Comparison of ENCODE assay signal across 17 cellular contexts in genomic region chr3:149330609-149331008, GRCh38. TPM values are rescaled to one million over a fixed set of nuclear protein-coding genes. Genes with fewer than 3 reads are reported as not detected.
DNase-seq lines count a peak whose midpoint lies in the region; ATAC-seq, FAIRE-seq and TF ChIP-seq lines count a peak whose summit lies in the region.
"Had no signal": no experiment of that assay in that cellular context is flagged by ENCODE, and none has a peak within 500 bp of the region (broad histone marks: within the 10 kb centered on the region; RNA-seq: fewer than 3 reads in every experiment).

No MANE protein-coding gene starts in this region.

- H3K36me3 Mint-ChIP-seq in CD8-positive, alpha-beta memory T cell: no peaks in the 10 kb centered on the region

- peaks cover 2 to 10% of the 10 kb centered on the region in 2 donors for H3K27me3 Mint-ChIP-seq in CD8-positive, alpha-beta memory T cell

- no peak overlapping the region for H3K4me3 Mint-ChIP-seq in CD8-positive, alpha-beta memory T cell

- H3K4me1 ChIP-seq in left ventricle myocardium inferior (peaks cover 15% of the 10 kb centered on the region), testis (peaks cover 9% of the 10 kb centered on the region)
- H3K4me1 ChIP-seq in CD8-positive, alpha-beta memory T cell (ENCODE audit: insufficient read depth, low read length): no peaks in the 10 kb centered on the region
- H3K4me1 ChIP-seq: right lobe of liver, thyroid gland had no signal

- CTCF ChIA-PET in CD8-positive, alpha-beta memory T cell (lab: Charles Lee): no interaction called here

- H3K27ac ChIP-seq in left ventricle myocardium inferior (replicated peaks): peak overlapping the region; percentile 85
- H3K27ac ChIP-seq in testis: no peak overlapping the region
- H3K27ac ChIP-seq in CD8-positive, alpha-beta memory T cell (ENCODE audit: low read depth, low read length): no peak overlapping the region
- H3K27ac ChIP-seq: right lobe of liver, thyroid gland had no signal

- H3K36me3 ChIP-seq in left ventricle myocardium inferior (no peaks in the 10 kb centered on the region), bronchial epithelial cell (ENCODE audit: control insufficient read depth, insufficient read depth, low read length) (no peaks in the 10 kb centered on the region), testis (ENCODE audit: low read depth, missing control alignments) (no peaks in the 10 kb centered on the region)
- H3K36me3 ChIP-seq in CD8-positive, alpha-beta memory T cell (ENCODE audit: insufficient read depth, low read length): no peaks in the 10 kb centered on the region
- H3K36me3 ChIP-seq: right lobe of liver, thyroid gland had no signal

- ATAC-seq in Right ventricle myocardium superior (ENCODE audit: poor library complexity) (no peak), GM21423 (IDR thresholded peaks at IDR 0.05; ENCODE audit: unreplicated experiment) (no peak)
- ATAC-seq: activated CD4-positive, CD25-positive, alpha-beta regulatory T cell treated with anti-CD3 and anti-CD28 coated beads, Interleukin-2, amount 50 U/mL, for 24 hours; right lobe of liver had no signal

- TF ChIP-seq CTCF in left ventricle myocardium inferior (IDR thresholded peaks at IDR 0.05; ENCODE audit: borderline replicate concordance) (no peak), bronchial epithelial cell (IDR thresholded peaks at IDR 0.05; ENCODE audit: insufficient read depth, low read length, severe bottlenecking) (no peak), testis (IDR thresholded peaks at IDR 0.05) (no peak)

- H3K4me1 Mint-ChIP-seq in CD8-positive, alpha-beta memory T cell: no peaks in the 10 kb centered on the region

- no peak for DNase-seq in left ventricle myocardium inferior
- no peak for DNase-seq in Right ventricle myocardium superior
- peak; percentile 76 for DNase-seq in NCI-H2107 (lab: John Stamatoyannopoulos, UW)
- DNase-seq in bronchial epithelial cell (ENCODE audit: low read depth): peak; percentile 65
- no peak for DNase-seq in testis
- no peak for DNase-seq in NCI-H82 treated with DMSO at 0.1 percent for 48 hours (lab: John Stamatoyannopoulos, UW; ENCODE audit: unreplicated experiment)
- DNase-seq in CD8-positive, alpha-beta memory T cell: no peak
- DNase-seq: NCI-H526; right lobe of liver; stimulated activated CD4-positive, alpha-beta T cell treated with anti-CD3 and anti-CD28 coated beads, Interleukin-4, amount 100 ng/mL, for 1 hour; T-helper 2 cell; thyroid gland had no signal

- no peak for FAIRE-seq in bronchial epithelial cell (lab: Jason Lieb, UNC)
- FAIRE-seq: GM18507 had no signal

- H3K27me3 ChIP-seq in left ventricle myocardium inferior (ENCODE audit: low read depth): no peaks in the 10 kb centered on the region
- no peaks in the 10 kb centered on the region for H3K27me3 ChIP-seq in bronchial epithelial cell (ENCODE audit: control insufficient read depth, insufficient read depth, low read length)
- no peaks in the 10 kb centered on the region for H3K27me3 ChIP-seq in testis
- H3K27me3 ChIP-seq in CD8-positive, alpha-beta memory T cell (ENCODE audit: insufficient read depth, low read length, poor library complexity, severe bottlenecking): no peaks in the 10 kb centered on the region
- H3K27me3 ChIP-seq: right lobe of liver, thyroid gland had no signal

- no peak for TF ChIP-seq POLR2A in testis (IDR thresholded peaks at IDR 0.05)

- intact Hi-C loops in left ventricle myocardium inferior (cut with micrococcal nuclease): no loop called here
- intact Hi-C loops in Right ventricle myocardium superior (cut with DNase I): no loop called here
- intact Hi-C loops in testis (cut with DNase I; ENCODE audit: low total_unique reads): no loop called here

- H3K27ac Mint-ChIP-seq in CD8-positive, alpha-beta memory T cell: no peak overlapping the region

- H3K9me3 Mint-ChIP-seq in CD8-positive, alpha-beta memory T cell: no peaks in the 10 kb centered on the region

- POLR2A ChIA-PET in CD8-positive, alpha-beta memory T cell (lab: Charles Lee): no interaction called here

- WGBS in testis, 2 donors: 89 to 97% methylated on average over 1 of the region's 1 CpG

- peak overlapping the region; percentile 61 for H3K4me3 ChIP-seq in left ventricle myocardium inferior
- no peak overlapping the region for H3K4me3 ChIP-seq in bronchial epithelial cell (ENCODE audit: low read depth, low read length)
- H3K4me3 ChIP-seq in testis: no peak overlapping the region
- H3K4me3 ChIP-seq in CD8-positive, alpha-beta memory T cell (ENCODE audit: low read length): no peak overlapping the region
- H3K4me3 ChIP-seq: lung, right lobe of liver, thyroid gland had no signal

- H3K9me3 ChIP-seq in left ventricle myocardium inferior (replicated peaks) (no peaks in the 10 kb centered on the region), testis (no peaks in the 10 kb centered on the region)
- H3K9me3 ChIP-seq in CD8-positive, alpha-beta memory T cell (ENCODE audit: low read length): no peaks in the 10 kb centered on the region
- H3K9me3 ChIP-seq: right lobe of liver, thyroid gland had no signal

RNA-seq across cellular contexts. Expression of gene TM4SF18, which starts 2.8 kb away (rescaled TPM):
- total RNA-seq in left ventricle myocardium inferior (11.2 TPM), Right ventricle myocardium superior (13.2 TPM), bronchial epithelial cell (not detected in 2 replicates), testis (1 to 10 TPM; 1.2 to 4.2 TPM)
- 3.1 TPM for polyA plus RNA-seq in testis (ENCODE audit: insufficient read depth, low read depth, low replicate concordance)
- not detected for total RNA-seq in CD8-positive, alpha-beta memory T cell
- polyA plus RNA-seq in CD8-positive, alpha-beta memory T cell: not detected
- polyA plus RNA-seq: neural cell had no signal

RNA-seq across cellular contexts. Expression of gene TM4SF1, which starts 46.8 kb away (rescaled TPM):
- 103 TPM for total RNA-seq in left ventricle myocardium inferior
- total RNA-seq in Right ventricle myocardium superior: 110 TPM
- total RNA-seq in bronchial epithelial cell: 23.2 and 63.9 TPM in 2 replicates
- total RNA-seq in testis: 10 to 100 TPM; 16.2 to 24.9 TPM
- polyA plus RNA-seq in testis (ENCODE audit: insufficient read depth, low read depth, low replicate concordance): 62.7 TPM
- under 1 TPM; 0.18 to 0.27 TPM for total RNA-seq in CD8-positive, alpha-beta memory T cell
- polyA plus RNA-seq in CD8-positive, alpha-beta memory T cell: not detected

Comparison
In these comparisons a context has a peak if more than half of its experiments do, and no peak if none do; other contexts are left out.
1. DNase-seq: peak in NCI-H2107 (single experiment) and bronchial epithelial cell (single experiment); none in left ventricle myocardium inferior (single experiment), Right ventricle myocardium superior (single experiment), testis (single experiment), NCI-H82 treated with DMSO at 0.1 percent for 48 hours (single experiment) and CD8-positive, alpha-beta memory T cell (0 of 5).
2. RNA of gene TM4SF1, which starts 46.8 kb away (total RNA-seq): 110 TPM in Right ventricle myocardium superior (single experiment), 103 TPM in left ventricle myocardium inferior (single experiment), 16.2 to 24.9 TPM in testis and 23.2 to 63.9 TPM in bronchial epithelial cell; 0.18 to 0.27 TPM in CD8-positive, alpha-beta memory T cell; every median in the first group is over 10 times any median in the second.